8 cellular contexts compared by ENCODE assay signal in genomic region chr1:167629681-167630567, GRCh38. TPM values are rescaled to one million over a fixed set of nuclear protein-coding genes. Genes with fewer than 3 reads are reported as not detected.
DNase-seq lines count a peak whose midpoint lies in the region; ATAC-seq, FAIRE-seq and TF ChIP-seq lines count a peak whose summit lies in the region.

RCSD1 (plus strand) TSS chr1:167630232; CDS start chr1:167630424, 192 bp downstream.

- CTCF ChIA-PET in AG04449 (lab: Yijun Ruan, JAX) = interaction anchor here (0.8 kb wide), 1 partner anchor 29 kb away, joined by 3 read pairs; no protein-coding TSS in a partner anchor
- CTCF ChIA-PET in SK-N-SH (lab: Yijun Ruan, JAX) = interaction anchor here (0.7 kb wide), 1 partner anchor 665 kb away, joined by 3 read pairs; no protein-coding TSS in a partner anchor

- peaks cover 10% of the 10 kb centered on the region; the same call in 1 of the 2 replicates for H3K27me3 ChIP-seq in SK-N-SH (ENCODE audit: insufficient read depth)
- peaks cover 22% of the 10 kb centered on the region for H3K27me3 ChIP-seq in adipocyte (replicated peaks; ENCODE audit: control insufficient read depth, insufficient read depth, low read length)
- H3K27me3 ChIP-seq in small intestine (ENCODE audit: control insufficient read depth in 2 of 2, insufficient read depth in 2 of 2, low read length in 2 of 2) = no peaks in the 10 kb centered on the region

- H3K27ac ChIP-seq in SK-N-SH (ENCODE audit: low read depth in 2 of 2, low read length in 1 of 2) (no peak within 1 kb of the TSS), small intestine (ENCODE audit: low read depth in 1 of 2, low read length in 1 of 2) (peak within 1 kb of the TSS; percentile 86 to 97)

- ATAC-seq in GM21723 (IDR thresholded peaks at IDR 0.05; ENCODE audit: unreplicated experiment) (peak; percentile 30), GM19324 (IDR thresholded peaks at IDR 0.05; ENCODE audit: low FRiP score, unreplicated experiment) (no peak)

- H3K36me3 ChIP-seq in SK-N-SH (replicated peaks in 1 of 2; ENCODE audit: control insufficient read depth in 1 of 2, insufficient read depth in 2 of 2, low read length in 1 of 2) (no peaks in the 10 kb centered on the region), adipocyte (ENCODE audit: control insufficient read depth, insufficient read depth, low read length, severe bottlenecking) (no peaks in the 10 kb centered on the region), small intestine (ENCODE audit: control insufficient read depth in 2 of 2, insufficient read depth in 2 of 2, low read length in 2 of 2) (peaks cover 0 to 3% of the 10 kb centered on the region in 2 donors)

- no peak within 1 kb of the TSS; the same call in 1 of the 2 replicates for H2AFZ ChIP-seq in SK-N-SH (ENCODE audit: low read depth)

- no peaks in the 10 kb centered on the region for H3K9me2 ChIP-seq in SK-N-SH

- H3K4me1 ChIP-seq in SK-N-SH (ENCODE audit: control insufficient read depth in 1 of 2, insufficient read depth in 2 of 2, low read depth in 1 of 2, low read length in 1 of 2) = peaks cover 0 to 5% of the 10 kb centered on the region in 2 experiments; a peak in 1 of 4 replicates
- no peaks in the 10 kb centered on the region for H3K4me1 ChIP-seq in adipocyte (ENCODE audit: control insufficient read depth, insufficient read depth, low read length)
- peaks cover 0 to 14% of the 10 kb centered on the region in 2 donors for H3K4me1 ChIP-seq in small intestine (ENCODE audit: control insufficient read depth in 2 of 2, insufficient read depth in 1 of 2, low read depth in 1 of 2, low read length in 1 of 2)

- H3K9ac ChIP-seq in SK-N-SH (no peak within 1 kb of the TSS), adipocyte (ENCODE audit: low read length) (peak within 1 kb of the TSS; percentile 62)

- no peak for TF ChIP-seq EP300 in SK-N-SH (IDR thresholded peaks at IDR 0.05; ENCODE audit: borderline replicate concordance in 1 of 2, low read depth in 1 of 2, low read length in 1 of 2)

- WGBS in SK-N-SH (ENCODE audit: low lambda C conversion rate) = 35% methylated on average over 56 of the region's 62 CpGs
- 6 to 9% (median 9%) methylated on average over 52 to 62 of the region's 62 CpGs for WGBS in small intestine, 3 donors

- FAIRE-seq in small intestine (lab: Jason Lieb, UNC) = no peak

- peak within 1 kb of the TSS; percentile 56 for H3K4me3 ChIP-seq in AG04449 (ENCODE audit: low read depth, low read length)
- peak within 1 kb of the TSS; percentile 42 to 56 for H3K4me3 ChIP-seq in SK-N-SH (ENCODE audit: low read depth in 2 of 2, low read length in 1 of 2)
- peak within 1 kb of the TSS; percentile 79 for H3K4me3 ChIP-seq in adipocyte (ENCODE audit: low read length)
- peak within 1 kb of the TSS; percentile 54 for H3K4me3 ChIP-seq in iPS-11a (ENCODE audit: low read depth, low read length)
- peak within 1 kb of the TSS; percentile 73 to 81 for H3K4me3 ChIP-seq in small intestine (ENCODE audit: low read depth in 1 of 2, low read length in 2 of 2)

- POLR2A ChIA-PET in AG04449 (lab: Yijun Ruan, JAX) (no interaction called here), SK-N-SH (lab: Yijun Ruan, JAX) (no interaction called here)

- H4K20me1 ChIP-seq in SK-N-SH (ENCODE audit: insufficient read depth) = no peaks in the 10 kb centered on the region

- H3K79me2 ChIP-seq in SK-N-SH (ENCODE audit: insufficient read depth) = no peaks in the 10 kb centered on the region

- no peak for TF ChIP-seq RAD21 in SK-N-SH (IDR thresholded peaks at IDR 0.05; ENCODE audit: low read length)

- no peaks in the 10 kb centered on the region for H3K9me3 ChIP-seq in SK-N-SH
- H3K9me3 ChIP-seq in adipocyte (ENCODE audit: control insufficient read depth, low read length) = peaks cover 5% of the 10 kb centered on the region
- no peaks in the 10 kb centered on the region for H3K9me3 ChIP-seq in small intestine (ENCODE audit: control insufficient read depth, low read depth)

- no peaks in the 10 kb centered on the region for H3F3A ChIP-seq in SK-N-SH (replicated peaks; ENCODE audit: insufficient read depth)

- DNase-seq in AG04449 (ENCODE audit: low read depth, low spot score) (no peak), SK-N-SH (peak; percentile 78), adipocyte (ENCODE audit: low read depth) (peak; percentile 55), small intestine (peak; percentile 25), COLO668 (lab: John Stamatoyannopoulos, UW; ENCODE audit: unreplicated experiment) (no peak)

- TF ChIP-seq CTCF in AG04449 (IDR thresholded peaks at IDR 0.05; ENCODE audit: insufficient read depth, low read length, missing control alignments) (no peak), SK-N-SH (IDR thresholded peaks at IDR 0.05) (no peak)

- H3K4me2 ChIP-seq in SK-N-SH = peak within 1 kb of the TSS; percentile 81

TF ChIP-seq in SK-N-SH, 30 proteins besides CTCF, POLR2A, EP300 and RAD21:
- no peak for TF ChIP-seq NRF1 (IDR thresholded peaks at IDR 0.05; ENCODE audit: low read depth, low read length)
- 0 out of 2 replicates have a peak, but pooled peaks have one; percentile 22 for TF ChIP-seq MAX (IDR thresholded peaks at IDR 0.05; ENCODE audit: low read depth)

RNA-seq across cellular contexts. Expression of gene RCSD1, which starts in this region (rescaled TPM):
- 0.02 and 0.03 TPM in 2 replicates for polyA plus RNA-seq in SK-N-SH (2012; rRNA removed)
- 0.03 and 0.04 TPM in 2 replicates for polyA plus RNA-seq in SK-N-SH (2012; cell fraction: cytosol; rRNA removed)
- not detected in 2 replicates for polyA plus RNA-seq in SK-N-SH (2012; cell fraction: nucleus; rRNA removed)
- polyA plus RNA-seq in small intestine = 10 to 100 TPM in 1 of 3 donors, 1 to 10 TPM in 2; 2.0 to 14.1 (median 9.1) TPM

Comparison
In these comparisons a context has a peak if more than half of its experiments do, and no peak if none do; other contexts are left out.
1. Peak in DNase-seq, H3K4me3 ChIP-seq and H3K4me2 ChIP-seq in SK-N-SH; RNA of the gene not detected or under 1 TPM.
2. DNase-seq: peak in adipocyte (single experiment) and small intestine (single experiment); none in AG04449 (single experiment) and COLO668 (single experiment).
3. H3K27ac ChIP-seq: peak in small intestine (2 of 2); none in SK-N-SH (0 of 2).
4. Peak in every context shown above with its lines, with median percentiles within 50 percentile points of each other: H3K4me3 ChIP-seq.